9 cellular contexts compared by ENCODE assay signal in genomic region chr19:4589579-4590410, GRCh38. TPM values are rescaled to one million over a fixed set of nuclear protein-coding genes. Genes with fewer than 3 reads are reported as not detected.
DNase-seq lines count a peak whose midpoint lies in the region; ATAC-seq and TF ChIP-seq lines count a peak whose summit lies in the region.
"Had no signal": no experiment of that assay in that cellular context is flagged by ENCODE, and none has a peak within 500 bp of the region (broad histone marks: within the 10 kb centered on the region; RNA-seq: fewer than 3 reads in every experiment).

No MANE protein-coding gene starts in this region.

- no peak overlapping the region for H3K27ac Mint-ChIP-seq in MCF 10A (ENCODE audit: low read depth, unreplicated experiment)
- H3K27ac Mint-ChIP-seq in stimulated activated naive CD8-positive, alpha-beta T cell treated with anti-CD3 and anti-CD28 coated beads, Interleukin-15, amount 100 ng/mL, for 72 hours: no peak overlapping the region

- no peaks in the 10 kb centered on the region for H3K4me1 Mint-ChIP-seq in MCF 10A (ENCODE audit: insufficient read depth, unreplicated experiment)
- H3K4me1 Mint-ChIP-seq in stimulated activated naive CD8-positive, alpha-beta T cell treated with anti-CD3 and anti-CD28 coated beads, Interleukin-15, amount 100 ng/mL, for 72 hours: no peaks in the 10 kb centered on the region
- H3K4me1 Mint-ChIP-seq in activated T-cell treated with anti-CD3 and anti-CD28 coated beads, Interleukin-2, amount 50 U/mL, for 4 hours (ENCODE audit: low read depth): peaks cover 2% of the 10 kb centered on the region

- TF ChIP-seq POLR2A in breast epithelium (IDR thresholded peaks at IDR 0.05) (no peak), vagina (IDR thresholded peaks at IDR 0.05) (no peak)

- no peaks in the 10 kb centered on the region for H3K27me3 Mint-ChIP-seq in MCF 10A (ENCODE audit: insufficient read depth, unreplicated experiment)
- H3K27me3 Mint-ChIP-seq in stimulated activated naive CD8-positive, alpha-beta T cell treated with anti-CD3 and anti-CD28 coated beads, Interleukin-15, amount 100 ng/mL, for 72 hours: peaks cover 58% of the 10 kb centered on the region
- peaks cover 58% of the 10 kb centered on the region for H3K27me3 Mint-ChIP-seq in activated T-cell treated with anti-CD3 and anti-CD28 coated beads, Interleukin-2, amount 50 U/mL, for 4 hours (ENCODE audit: low read depth)

- TF ChIP-seq CTCF in MCF 10A (IDR thresholded peaks at IDR 0.05; ENCODE audit: unreplicated experiment) (peak; percentile 32), breast epithelium (IDR thresholded peaks at IDR 0.05) (peak in 1 of 3 donors; percentile 14), RWPE2 (IDR thresholded peaks at IDR 0.05; ENCODE audit: poor library complexity, severe bottlenecking) (peak; percentile 14), foreskin keratinocyte (conservative IDR thresholded peaks at IDR 0.05) (peak; percentile 41), vagina (IDR thresholded peaks at IDR 0.05) (no peak)

- CTCF ChIA-PET in MCF 10A (lab: Yijun Ruan, JAX): interaction anchor here (0.9 to 2.5 kb wide), 3 partner anchors 18 to 45 kb away, joined by 3 to 7 read pairs (median 6); no protein-coding TSS in a partner anchor

- H3K9me3 ChIP-seq in breast epithelium: no peaks in the 10 kb centered on the region
- no peaks in the 10 kb centered on the region for H3K9me3 ChIP-seq in RWPE2 (ENCODE audit: severe bottlenecking)
- no peaks in the 10 kb centered on the region for H3K9me3 ChIP-seq in vagina

- H3K27ac ChIP-seq in breast epithelium (no peak overlapping the region), RWPE2 (ENCODE audit: poor library complexity, severe bottlenecking) (no peak overlapping the region), foreskin keratinocyte (no peak overlapping the region), vagina (no peak overlapping the region)

- H3K4me3 ChIP-seq in breast epithelium (no peak overlapping the region), RWPE2 (ENCODE audit: severe bottlenecking) (no peak overlapping the region), vagina (no peak overlapping the region)

- ATAC-seq in RWPE2 (ENCODE audit: low read depth) (no peak), foreskin keratinocyte (no peak), GM18520 (IDR thresholded peaks at IDR 0.05; ENCODE audit: unreplicated experiment) (no peak)
- ATAC-seq in stimulated activated naive CD8-positive, alpha-beta T cell treated with anti-CD3 and anti-CD28 coated beads, Interleukin-15, amount 100 ng/mL, for 72 hours: peak; percentile 65
- no peak for ATAC-seq in activated T-cell treated with anti-CD3 and anti-CD28 coated beads, Interleukin-2, amount 50 U/mL, for 4 hours

- BruUV-seq in MCF 10A (replicated peaks; lab: Mats Ljungman, UMichigan): no TSS peak

- no peak for DNase-seq in MCF 10A (ENCODE audit: unreplicated experiment)
- DNase-seq in breast epithelium (ENCODE audit: low spot score in 2 of 2): no peak
- DNase-seq in RWPE2 (ENCODE audit: low spot score): no peak
- DNase-seq in foreskin keratinocyte: no peak
- DNase-seq in stimulated activated naive CD8-positive, alpha-beta T cell treated with anti-CD3 and anti-CD28 coated beads, Interleukin-15, amount 100 ng/mL, for 72 hours: peak in 1 of 2 donors; percentile 27
- no peak for DNase-seq in vagina (ENCODE audit: extremely low spot score in 2 of 2)
- DNase-seq in activated T-cell treated with anti-CD3 and anti-CD28 coated beads, Interleukin-2, amount 50 U/mL, for 4 hours: no peak
- DNase-seq: activated CD8-positive, alpha-beta memory T cell treated with anti-CD3 and anti-CD28 coated beads, Interleukin-2, amount 50 U/mL, for 4 hours had no signal

- no peaks in the 10 kb centered on the region for H3K9me3 Mint-ChIP-seq in MCF 10A (ENCODE audit: unreplicated experiment)
- no peaks in the 10 kb centered on the region for H3K9me3 Mint-ChIP-seq in stimulated activated naive CD8-positive, alpha-beta T cell treated with anti-CD3 and anti-CD28 coated beads, Interleukin-15, amount 100 ng/mL, for 72 hours
- H3K9me3 Mint-ChIP-seq in activated T-cell treated with anti-CD3 and anti-CD28 coated beads, Interleukin-2, amount 50 U/mL, for 4 hours: no peaks in the 10 kb centered on the region

- H3K36me3 Mint-ChIP-seq in MCF 10A (ENCODE audit: insufficient read depth, unreplicated experiment): no peaks in the 10 kb centered on the region
- no peaks in the 10 kb centered on the region for H3K36me3 Mint-ChIP-seq in activated T-cell treated with anti-CD3 and anti-CD28 coated beads, Interleukin-2, amount 50 U/mL, for 4 hours (ENCODE audit: insufficient read depth)

- POLR2A ChIA-PET in MCF 10A (lab: Yijun Ruan, JAX): interaction anchor here (0.9 to 1.2 kb wide), 2 partner anchors 15 to 46 kb away, joined by 3 to 5 read pairs; no protein-coding TSS in a partner anchor

- H3K36me3 ChIP-seq in breast epithelium (no peaks in the 10 kb centered on the region), RWPE2 (ENCODE audit: low read depth) (no peaks in the 10 kb centered on the region), vagina (no peaks in the 10 kb centered on the region)

- H3K27me3 ChIP-seq in breast epithelium: peaks cover 0 to 18% of the 10 kb centered on the region in 2 donors
- H3K27me3 ChIP-seq in RWPE2 (ENCODE audit: insufficient read depth, poor library complexity, severe bottlenecking): peaks cover 3% of the 10 kb centered on the region
- H3K27me3 ChIP-seq in foreskin keratinocyte: peaks cover 15% of the 10 kb centered on the region
- no peaks in the 10 kb centered on the region for H3K27me3 ChIP-seq in vagina

- intact Hi-C loops in MCF 10A (cut with micrococcal nuclease): no loop called here
- intact Hi-C loops in breast epithelium (cut with DNase I; ENCODE audit: low total_unique reads): no loop called here
- intact Hi-C loops in vagina (cut with DNase I): no loop called here

- no peak overlapping the region for H3K4me3 Mint-ChIP-seq in MCF 10A (ENCODE audit: unreplicated experiment)
- no peak overlapping the region for H3K4me3 Mint-ChIP-seq in stimulated activated naive CD8-positive, alpha-beta T cell treated with anti-CD3 and anti-CD28 coated beads, Interleukin-15, amount 100 ng/mL, for 72 hours
- no peak overlapping the region for H3K4me3 Mint-ChIP-seq in activated T-cell treated with anti-CD3 and anti-CD28 coated beads, Interleukin-2, amount 50 U/mL, for 4 hours

- H3K4me1 ChIP-seq in breast epithelium (no peaks in the 10 kb centered on the region), RWPE2 (ENCODE audit: insufficient read depth, poor library complexity, severe bottlenecking) (no peaks in the 10 kb centered on the region), foreskin keratinocyte (peaks cover 6% of the 10 kb centered on the region), vagina (peaks cover 4% of the 10 kb centered on the region)

RNA-seq across cellular contexts. Expression of gene SEMA6B, which starts 30.3 kb away (rescaled TPM):
- total RNA-seq in MCF 10A (2022) (0.20 and 0.54 TPM in 2 replicates), breast epithelium (1 to 10 TPM; 2.3 to 8.8 (median 3.2) TPM), foreskin keratinocyte (1.3 and 1.7 TPM in 2 replicates), vagina (8.3 TPM)
- polyA plus RNA-seq in foreskin keratinocyte: 0.87 and 1.00 TPM in 2 replicates
- total RNA-seq in activated T-cell treated with anti-CD3 and anti-CD28 coated beads, Interleukin-2, amount 50 U/mL, for 4 hours: under 1 TPM; 0.08 to 0.18 (median 0.14) TPM

RNA-seq across cellular contexts. Expression of gene TNFAIP8L1, which starts 49.5 kb away (rescaled TPM):
- 2.7 and 3.6 TPM in 2 replicates for total RNA-seq in MCF 10A (2022)
- total RNA-seq in breast epithelium: 1 to 10 TPM; 1.6 to 3.6 (median 2.9) TPM
- total RNA-seq in foreskin keratinocyte: 11.0 and 14.1 TPM in 2 replicates
- polyA plus RNA-seq in foreskin keratinocyte: 10.8 and 13.0 TPM in 2 replicates
- total RNA-seq in vagina: 13.0 TPM
- total RNA-seq in activated T-cell treated with anti-CD3 and anti-CD28 coated beads, Interleukin-2, amount 50 U/mL, for 4 hours: 1 to 10 TPM; 3.2 to 4.0 (median 3.9) TPM

RNA-seq across cellular contexts. Expression of gene LRG1, which starts 50.0 kb away (rescaled TPM):
- total RNA-seq in MCF 10A (2022) (0.33 and 0.56 TPM in 2 replicates), breast epithelium (10 to 100 TPM in 1 of 3 donors, 1 to 10 TPM in 1, under 1 TPM in 1; 0.64 to 14.7 (median 5.7) TPM), foreskin keratinocyte (0.17 and 0.35 TPM in 2 replicates), vagina (6.9 TPM)
- polyA plus RNA-seq in foreskin keratinocyte: 0.32 and 0.50 TPM in 2 replicates
- total RNA-seq in activated T-cell treated with anti-CD3 and anti-CD28 coated beads, Interleukin-2, amount 50 U/mL, for 4 hours: under 1 TPM; 0.08 to 0.24 (median 0.15) TPM

RNA-seq across cellular contexts. Expression of gene PLIN5, which starts 54.8 kb away (rescaled TPM):
- not detected in 2 replicates for total RNA-seq in MCF 10A (2022)
- total RNA-seq in breast epithelium: 10 to 100 TPM; 10.4 to 26.2 (median 15.4) TPM
- total RNA-seq in foreskin keratinocyte: not detected in 2 replicates
- not detected in 2 replicates for polyA plus RNA-seq in foreskin keratinocyte
- total RNA-seq in vagina: 8.8 TPM
- under 1 TPM in 1 of 3 donors, not detected in 2; 0.10 TPM for total RNA-seq in activated T-cell treated with anti-CD3 and anti-CD28 coated beads, Interleukin-2, amount 50 U/mL, for 4 hours

Comparison
In these comparisons a context has a peak if more than half of its experiments do, and no peak if none do; other contexts are left out.
1. CTCF ChIP-seq: peak in MCF 10A (single experiment), RWPE2 (single experiment) and foreskin keratinocyte (single experiment); none in vagina (0 of 3).